13 cellular contexts compared by ENCODE assay signal in the genomic region with DNA sequence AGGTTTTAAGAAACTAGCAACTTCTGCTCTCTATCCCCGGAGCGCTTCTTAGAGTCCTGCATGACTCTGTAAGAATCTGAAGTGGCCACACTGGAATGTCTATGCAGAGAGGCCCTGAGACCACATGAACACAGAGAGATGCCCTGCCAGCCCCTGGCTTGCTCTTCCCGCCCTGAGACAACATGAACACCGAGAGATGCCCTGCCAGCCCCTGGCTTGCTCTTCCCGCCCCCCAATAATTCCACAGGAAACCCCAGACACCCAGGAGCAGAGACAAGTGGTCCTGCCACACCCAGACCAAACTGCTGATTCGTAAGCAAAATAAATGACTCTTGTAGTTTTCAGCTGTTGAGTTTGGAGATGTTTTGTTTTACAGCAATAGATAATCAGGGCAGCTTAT.
"Had no signal": no experiment of that assay in that cellular context is flagged by ENCODE, and none has a peak within 500 bp of the region (broad histone marks: within the 10 kb centered on the region; RNA-seq: fewer than 3 reads in every experiment).

No MANE protein-coding gene starts in this region.

- H3K4me3 ChIP-seq: ascending aorta, coronary artery, heart right ventricle had no signal

- H3K4me1 Mint-ChIP-seq: stimulated activated effector memory CD8-positive, alpha-beta T cell treated with anti-CD3 and anti-CD28 coated beads, Interleukin-12 subunit alpha, Interleukin-12 subunit beta, amount 100 ng/mL, for 72 hours had no signal

- H3K9me3 ChIP-seq: ascending aorta, heart right ventricle, neutrophil had no signal

- H3K9me3 Mint-ChIP-seq: activated T-helper 2 cell treated with anti-CD3 and anti-CD28 coated beads, Interferon-gamma antibody, Interleukin-2, Interleukin-4, amounts not matched to agents 10 μg/mL and 5 μg/mL and 100 μg/mL, durations not matched to agents 14 hours and 24 hours and 36 hours; stimulated activated effector memory CD8-positive, alpha-beta T cell treated with anti-CD3 and anti-CD28 coated beads, Interleukin-12 subunit alpha, Interleukin-12 subunit beta, amount 100 ng/mL, for 72 hours had no signal

- H3K27me3 ChIP-seq: ascending aorta, heart right ventricle, neutrophil had no signal

- H3K27me3 Mint-ChIP-seq: progenitor cell of endocrine pancreas had no signal

- H3K36me3 Mint-ChIP-seq: activated naive CD4-positive, alpha-beta T cell treated with anti-CD3 and anti-CD28 coated beads, Interleukin-2, amount 50 U/mL, for 72 hours; stimulated activated effector memory CD8-positive, alpha-beta T cell treated with anti-CD3 and anti-CD28 coated beads, Interleukin-12 subunit alpha, Interleukin-12 subunit beta, amount 100 ng/mL, for 72 hours had no signal

- ATAC-seq: activated CD4-positive, CD25-positive, alpha-beta regulatory T cell treated with anti-CD3 and anti-CD28 coated beads, Interleukin-2, amount 50 U/mL, for 24 hours; activated naive CD4-positive, alpha-beta T cell treated with anti-CD3 and anti-CD28 coated beads, Interleukin-2, amount 50 U/mL, for 72 hours; heart right ventricle; left ventricle myocardium superior; right cardiac atrium; stimulated activated effector memory CD8-positive, alpha-beta T cell treated with anti-CD3 and anti-CD28 coated beads, Interleukin-12 subunit alpha, Interleukin-12 subunit beta, amount 100 ng/mL, for 72 hours had no signal

- H3K27ac ChIP-seq: ascending aorta, coronary artery, heart right ventricle, neutrophil had no signal

- H3K27ac Mint-ChIP-seq: activated T-helper 2 cell treated with anti-CD3 and anti-CD28 coated beads, Interferon-gamma antibody, Interleukin-2, Interleukin-4, amounts not matched to agents 10 μg/mL and 5 μg/mL and 100 μg/mL, durations not matched to agents 14 hours and 24 hours and 36 hours; progenitor cell of endocrine pancreas; stimulated activated effector memory CD8-positive, alpha-beta T cell treated with anti-CD3 and anti-CD28 coated beads, Interleukin-12 subunit alpha, Interleukin-12 subunit beta, amount 100 ng/mL, for 72 hours had no signal

- H3K4me3 Mint-ChIP-seq: stimulated activated effector memory CD8-positive, alpha-beta T cell treated with anti-CD3 and anti-CD28 coated beads, Interleukin-12 subunit alpha, Interleukin-12 subunit beta, amount 100 ng/mL, for 72 hours had no signal

- DNase-seq: effector CD8-positive, alpha-beta T cell; heart right ventricle; kidney; left ventricle myocardium superior; right cardiac atrium had no signal

- H3K4me1 ChIP-seq: heart right ventricle had no signal

- H3K36me3 ChIP-seq: ascending aorta, heart right ventricle, neutrophil had no signal
